Comparison of ENCODE assay signal across 25 cellular contexts in the genomic region with DNA sequence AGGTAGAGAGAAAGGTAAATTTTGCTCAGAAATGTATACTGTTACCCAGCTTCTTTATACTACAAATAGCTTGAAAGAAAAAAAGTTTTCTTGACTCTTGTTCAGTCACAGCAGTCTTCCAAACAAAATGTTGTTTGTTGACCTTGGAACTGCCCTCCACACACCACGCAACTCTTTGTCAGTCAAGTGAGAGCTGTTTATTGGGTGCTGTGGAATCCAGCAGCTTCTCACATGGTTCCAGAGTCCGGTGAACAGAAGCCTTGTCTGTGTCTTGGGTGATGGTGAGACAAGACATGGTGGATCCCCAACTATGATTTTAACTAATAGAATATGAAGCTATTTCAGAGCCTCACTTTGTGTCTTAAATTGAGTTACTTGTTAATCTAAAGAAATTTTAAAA.
"Had no signal": no experiment of that assay in that cellular context is flagged by ENCODE, and none has a peak within 500 bp of the region (broad histone marks: within the 10 kb centered on the region; RNA-seq: fewer than 3 reads in every experiment).

No MANE protein-coding gene starts in this region.

- H3K4me1 Mint-ChIP-seq: endodermal cell, immature natural killer cell had no signal

- H3K79me2 ChIP-seq: hepatocyte had no signal

- H3K36me3 Mint-ChIP-seq: immature natural killer cell, memory B cell had no signal

- H2AFZ ChIP-seq: hepatocyte had no signal

- H3K27ac Mint-ChIP-seq: dendritic cell treated with granulocyte-macrophage colony-stimulating factor and Interleukin-4, amounts not matched to agents 40 ng/mL and 50 ng/mL, for 4 days; effector memory CD8-positive, alpha-beta T cell; endodermal cell; immature natural killer cell; memory B cell had no signal

- H3K9me3 Mint-ChIP-seq: dendritic cell treated with granulocyte-macrophage colony-stimulating factor and Interleukin-4, amounts not matched to agents 40 ng/mL and 50 ng/mL, for 4 days; endodermal cell; memory B cell had no signal

- H3K27ac ChIP-seq: colonic mucosa, epithelial cell of prostate, esophagus squamous epithelium, gastroesophageal sphincter, heart left ventricle, hepatocyte, left lung, lower lobe of right lung had no signal

- H3K4me3 ChIP-seq: colonic mucosa, esophagus squamous epithelium, gastroesophageal sphincter, heart left ventricle, hepatocyte, left lung, lower lobe of right lung had no signal

- H3K27me3 Mint-ChIP-seq: dendritic cell treated with granulocyte-macrophage colony-stimulating factor and Interleukin-4, amounts not matched to agents 40 ng/mL and 50 ng/mL, for 4 days; effector memory CD8-positive, alpha-beta T cell; memory B cell had no signal

- H3K9me3 ChIP-seq: colonic mucosa, esophagus squamous epithelium, gastroesophageal sphincter, heart left ventricle, lower lobe of right lung had no signal

- H3K4me2 ChIP-seq: hepatocyte had no signal

- H3K27me3 ChIP-seq: colonic mucosa, esophagus squamous epithelium, gastroesophageal sphincter, heart left ventricle, hepatocyte, left lung had no signal

- H3K36me3 ChIP-seq: colonic mucosa, esophagus squamous epithelium, gastroesophageal sphincter, heart left ventricle, left lung, lower lobe of right lung had no signal

- DNase-seq: colonic mucosa; cortex of kidney; effector CD8-positive, alpha-beta T cell; effector memory CD8-positive, alpha-beta T cell; endodermal cell; erythroblast; esophagus squamous epithelium; foreskin fibroblast; heart left ventricle; immature natural killer cell; islet precursor cell; kidney; kidney glomerular epithelial cell; left colon; left lung; left ventricle myocardium superior; lower lobe of right lung; mesendoderm; midbrain had no signal

- H3K4me1 ChIP-seq: colonic mucosa, esophagus squamous epithelium, gastroesophageal sphincter, left lung, lower lobe of right lung had no signal

- ATAC-seq: effector memory CD8-positive, alpha-beta T cell; esophagus mucosa; gastroesophageal sphincter; left colon; left lung; left ventricle myocardium superior; lower lobe of right lung had no signal

- H3K4me3 Mint-ChIP-seq: dendritic cell treated with granulocyte-macrophage colony-stimulating factor and Interleukin-4, amounts not matched to agents 40 ng/mL and 50 ng/mL, for 4 days; effector memory CD8-positive, alpha-beta T cell; endodermal cell; immature natural killer cell; memory B cell had no signal
